Comparison of ENCODE assay signal across 21 cellular contexts in the genomic region with DNA sequence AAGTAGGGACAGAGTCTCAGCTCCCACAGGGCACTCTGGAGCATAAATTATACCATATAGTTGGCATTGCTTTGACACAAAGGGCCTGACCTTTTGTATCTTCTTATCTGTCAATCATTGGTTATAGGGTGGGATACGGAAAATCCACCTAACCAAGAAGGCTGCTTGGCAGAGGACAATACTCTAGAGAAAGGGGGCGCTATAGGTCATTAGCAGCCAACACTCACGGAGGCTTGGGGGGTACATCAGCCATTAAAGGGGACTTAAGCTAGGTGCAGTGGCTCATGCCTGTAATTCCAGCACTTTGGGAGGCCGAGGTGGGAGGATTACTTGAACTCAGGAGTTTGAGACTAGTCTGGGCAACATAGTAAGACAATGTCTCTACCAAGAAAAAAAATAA.
"Had no signal": no experiment of that assay in that cellular context is flagged by ENCODE, and none has a peak within 500 bp of the region (broad histone marks: within the 10 kb centered on the region; RNA-seq: fewer than 3 reads in every experiment).

No MANE protein-coding gene starts in this region.

- H3K4me1 ChIP-seq: breast epithelium, colonic mucosa had no signal

- H3K9me3 ChIP-seq: breast epithelium, colonic mucosa, gastroesophageal sphincter, spleen, upper lobe of left lung had no signal

- H3K36me3 ChIP-seq: breast epithelium, colonic mucosa, gastroesophageal sphincter, upper lobe of left lung had no signal

- H3K27ac ChIP-seq: breast epithelium, colonic mucosa, gastroesophageal sphincter, spleen, upper lobe of left lung had no signal

- DNase-seq: activated CD4-positive, alpha-beta T cell treated with anti-CD3 and anti-CD28 coated beads, Interleukin-2, amount 50 U/mL, for 48 hours; activated naive CD4-positive, alpha-beta T cell treated with Interleukin-2 at 50 U/mL for 16 hours; activated naive CD8-positive, alpha-beta T cell treated with anti-CD3 and anti-CD28 coated beads for 36 hours; activated T-cell treated with anti-CD3 and anti-CD28 coated beads, Interleukin-2, amount 50 U/mL, for 48 hours; colonic mucosa; head of caudate nucleus; hypothalamus; kidney; naive thymus-derived CD8-positive, alpha-beta T cell; retina; spleen; stimulated activated CD4-positive, alpha-beta T cell treated with anti-CD3 and anti-CD28 coated beads, Interleukin-4, amount 100 ng/mL, for 24 hours; stimulated activated naive CD8-positive, alpha-beta T cell treated with anti-CD3 and anti-CD28 coated beads, Interleukin-15, Interleukin-2, amounts not matched to agents 100 U/mL and 50 U/mL, for 24 hours; T-helper 1 cell; upper lobe of left lung had no signal

- H3K4me3 ChIP-seq: breast epithelium, colonic mucosa, gastroesophageal sphincter, lung, spleen, upper lobe of left lung had no signal

- H3K27me3 ChIP-seq: breast epithelium, colonic mucosa, gastroesophageal sphincter, spleen, upper lobe of left lung had no signal

- FAIRE-seq: astrocyte, kidney, TTC549 had no signal

- ATAC-seq: gastroesophageal sphincter; left lobe of liver; naive thymus-derived CD8-positive, alpha-beta T cell; stimulated activated naive CD8-positive, alpha-beta T cell treated with anti-CD3 and anti-CD28 coated beads, Interleukin-15, Interleukin-2, amounts not matched to agents 100 U/mL and 50 U/mL, for 24 hours had no signal
